In the genomic region with DNA sequence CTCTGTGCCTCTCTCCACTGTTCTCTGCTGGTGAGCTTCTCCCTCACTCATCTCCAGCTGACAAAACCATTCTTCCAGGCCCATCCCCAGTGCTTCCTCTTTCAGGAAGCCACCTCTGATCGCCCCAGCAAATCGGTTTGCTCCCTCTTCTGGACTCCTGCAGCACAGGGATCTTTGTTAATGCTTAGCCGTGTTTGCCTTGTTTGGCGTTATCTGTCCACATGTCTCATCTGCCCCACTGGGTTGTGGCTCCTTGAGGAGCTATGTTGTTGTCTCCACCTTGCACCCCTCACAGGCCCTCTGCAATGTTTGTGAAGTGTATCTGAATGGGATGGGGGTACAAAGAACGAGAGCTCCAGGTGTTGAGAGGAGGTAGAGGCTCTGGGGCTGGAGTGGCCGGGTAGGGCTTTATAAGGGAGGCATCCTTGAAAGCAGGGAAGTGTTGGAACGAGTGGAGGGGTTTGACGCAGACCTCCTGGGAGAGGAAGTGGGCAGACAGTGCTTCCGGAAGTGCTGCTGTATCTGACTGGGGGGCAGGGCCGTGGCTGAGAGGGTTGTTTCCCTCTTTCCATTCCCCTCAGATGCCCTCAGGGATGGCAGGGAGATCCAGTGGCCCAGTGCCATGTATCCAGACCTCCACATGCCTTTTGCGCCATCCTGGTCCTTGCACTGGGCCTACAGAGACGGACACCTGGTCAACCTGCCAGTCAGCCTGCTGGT, we compare ENCODE assay signal across 1 cellular context.
TF ChIP-seq lines count a peak whose summit lies in the region.

No MANE protein-coding gene starts in this region.

TF ChIP-seq in K562, 482 proteins besides CTCF, POLR2A, EP300 and RAD21 (continued from another document and continues in another):
- TF ChIP-seq, protein P1, sequence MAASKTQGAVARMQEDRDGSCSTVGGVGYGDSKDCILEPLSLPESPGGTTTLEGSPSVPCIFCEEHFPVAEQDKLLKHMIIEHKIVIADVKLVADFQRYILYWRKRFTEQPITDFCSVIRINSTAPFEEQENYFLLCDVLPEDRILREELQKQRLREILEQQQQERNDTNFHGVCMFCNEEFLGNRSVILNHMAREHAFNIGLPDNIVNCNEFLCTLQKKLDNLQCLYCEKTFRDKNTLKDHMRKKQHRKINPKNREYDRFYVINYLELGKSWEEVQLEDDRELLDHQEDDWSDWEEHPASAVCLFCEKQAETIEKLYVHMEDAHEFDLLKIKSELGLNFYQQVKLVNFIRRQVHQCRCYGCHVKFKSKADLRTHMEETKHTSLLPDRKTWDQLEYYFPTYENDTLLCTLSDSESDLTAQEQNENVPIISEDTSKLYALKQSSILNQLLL (CRISPR knock-in tag; IDR thresholded peaks at IDR 0.05; ENCODE audit: borderline replicate concordance): no peak
- no peak for TF ChIP-seq HIVEP1 (CRISPR knock-in tag; IDR thresholded peaks at IDR 0.05)
- TF ChIP-seq, protein P2, sequence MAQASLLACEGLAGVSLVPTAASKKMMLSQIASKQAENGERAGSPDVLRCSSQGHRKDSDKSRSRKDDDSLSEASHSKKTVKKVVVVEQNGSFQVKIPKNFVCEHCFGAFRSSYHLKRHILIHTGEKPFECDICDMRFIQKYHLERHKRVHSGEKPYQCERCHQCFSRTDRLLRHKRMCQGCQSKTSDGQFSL (CRISPR knock-in tag; IDR thresholded peaks at IDR 0.05): no peak
- TF ChIP-seq, protein P2 (tag; IDR thresholded peaks at IDR 0.05): no peak
- TF ChIP-seq, protein P3, sequence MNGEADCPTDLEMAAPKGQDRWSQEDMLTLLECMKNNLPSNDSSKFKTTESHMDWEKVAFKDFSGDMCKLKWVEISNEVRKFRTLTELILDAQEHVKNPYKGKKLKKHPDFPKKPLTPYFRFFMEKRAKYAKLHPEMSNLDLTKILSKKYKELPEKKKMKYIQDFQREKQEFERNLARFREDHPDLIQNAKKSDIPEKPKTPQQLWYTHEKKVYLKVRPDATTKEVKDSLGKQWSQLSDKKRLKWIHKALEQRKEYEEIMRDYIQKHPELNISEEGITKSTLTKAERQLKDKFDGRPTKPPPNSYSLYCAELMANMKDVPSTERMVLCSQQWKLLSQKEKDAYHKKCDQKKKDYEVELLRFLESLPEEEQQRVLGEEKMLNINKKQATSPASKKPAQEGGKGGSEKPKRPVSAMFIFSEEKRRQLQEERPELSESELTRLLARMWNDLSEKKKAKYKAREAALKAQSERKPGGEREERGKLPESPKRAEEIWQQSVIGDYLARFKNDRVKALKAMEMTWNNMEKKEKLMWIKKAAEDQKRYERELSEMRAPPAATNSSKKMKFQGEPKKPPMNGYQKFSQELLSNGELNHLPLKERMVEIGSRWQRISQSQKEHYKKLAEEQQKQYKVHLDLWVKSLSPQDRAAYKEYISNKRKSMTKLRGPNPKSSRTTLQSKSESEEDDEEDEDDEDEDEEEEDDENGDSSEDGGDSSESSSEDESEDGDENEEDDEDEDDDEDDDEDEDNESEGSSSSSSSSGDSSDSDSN (IDR thresholded peaks at IDR 0.05; ENCODE audit: borderline replicate concordance in 1 of 2, low read depth in 2 of 2, low read length in 2 of 2): 0 out of 4 replicates have a peak, but pooled peaks of 1 of the 2 experiments have one; percentile 37
- TF ChIP-seq CHD1 (IDR thresholded peaks at IDR 0.05; ENCODE audit: low read length): no peak
- TF ChIP-seq, protein P4, sequence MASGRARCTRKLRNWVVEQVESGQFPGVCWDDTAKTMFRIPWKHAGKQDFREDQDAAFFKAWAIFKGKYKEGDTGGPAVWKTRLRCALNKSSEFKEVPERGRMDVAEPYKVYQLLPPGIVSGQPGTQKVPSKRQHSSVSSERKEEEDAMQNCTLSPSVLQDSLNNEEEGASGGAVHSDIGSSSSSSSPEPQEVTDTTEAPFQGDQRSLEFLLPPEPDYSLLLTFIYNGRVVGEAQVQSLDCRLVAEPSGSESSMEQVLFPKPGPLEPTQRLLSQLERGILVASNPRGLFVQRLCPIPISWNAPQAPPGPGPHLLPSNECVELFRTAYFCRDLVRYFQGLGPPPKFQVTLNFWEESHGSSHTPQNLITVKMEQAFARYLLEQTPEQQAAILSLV (tag; IDR thresholded peaks at IDR 0.05): no peak
- TF ChIP-seq, protein P5, sequence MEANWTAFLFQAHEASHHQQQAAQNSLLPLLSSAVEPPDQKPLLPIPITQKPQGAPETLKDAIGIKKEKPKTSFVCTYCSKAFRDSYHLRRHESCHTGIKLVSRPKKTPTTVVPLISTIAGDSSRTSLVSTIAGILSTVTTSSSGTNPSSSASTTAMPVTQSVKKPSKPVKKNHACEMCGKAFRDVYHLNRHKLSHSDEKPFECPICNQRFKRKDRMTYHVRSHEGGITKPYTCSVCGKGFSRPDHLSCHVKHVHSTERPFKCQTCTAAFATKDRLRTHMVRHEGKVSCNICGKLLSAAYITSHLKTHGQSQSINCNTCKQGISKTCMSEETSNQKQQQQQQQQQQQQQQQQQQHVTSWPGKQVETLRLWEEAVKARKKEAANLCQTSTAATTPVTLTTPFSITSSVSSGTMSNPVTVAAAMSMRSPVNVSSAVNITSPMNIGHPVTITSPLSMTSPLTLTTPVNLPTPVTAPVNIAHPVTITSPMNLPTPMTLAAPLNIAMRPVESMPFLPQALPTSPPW (CRISPR knock-in tag; IDR thresholded peaks at IDR 0.05): peak; percentile 17; the same call in 1 of the 2 replicates
- TF ChIP-seq JUNB (CRISPR knock-in tag; conservative IDR thresholded peaks at IDR 0.05): no peak
- TF ChIP-seq NR3C1 (CRISPR knock-in tag; IDR thresholded peaks at IDR 0.05): no peak
- TF ChIP-seq PHF21A (IDR thresholded peaks at IDR 0.05; ENCODE audit: borderline replicate concordance, low read depth): no peak
- TF ChIP-seq DPF2 (IDR thresholded peaks at IDR 0.05): 0 out of 2 replicates have a peak, but pooled peaks have one; percentile 23
- no peak for TF ChIP-seq ZNF274 (IDR thresholded peaks at IDR 0.05; ENCODE audit: borderline replicate concordance, low read depth, low read length)
- no peak for TF ChIP-seq ZNF224 (CRISPR knock-in tag; IDR thresholded peaks at IDR 0.05)
- no peak for TF ChIP-seq ZSCAN32 (CRISPR knock-in tag; IDR thresholded peaks at IDR 0.05)
- TF ChIP-seq RBM14 (IDR thresholded peaks at IDR 0.05; ENCODE audit: borderline replicate concordance, insufficient read depth, low read depth, low read length): no peak
- no peak for TF ChIP-seq GTF2A2 (tag; IDR thresholded peaks at IDR 0.05)
- TF ChIP-seq ZBTB17 (CRISPR knock-in tag; IDR thresholded peaks at IDR 0.05): no peak
- TF ChIP-seq MYNN (IDR thresholded peaks at IDR 0.05): no peak
- no peak for TF ChIP-seq MYNN (CRISPR knock-in tag; IDR thresholded peaks at IDR 0.05)
- no peak for TF ChIP-seq LEF1 (IDR thresholded peaks at IDR 0.05)
- no peak for TF ChIP-seq ZFP30 (CRISPR knock-in tag; IDR thresholded peaks at IDR 0.05; ENCODE audit: borderline replicate concordance)
- TF ChIP-seq, protein P6, sequence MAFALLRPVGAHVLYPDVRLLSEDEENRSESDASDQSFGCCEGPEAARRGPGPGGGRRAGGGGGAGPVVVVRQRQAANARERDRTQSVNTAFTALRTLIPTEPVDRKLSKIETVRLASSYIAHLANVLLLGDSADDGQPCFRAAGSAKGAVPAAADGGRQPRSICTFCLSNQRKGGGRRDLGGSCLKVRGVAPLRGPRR (CRISPR knock-in tag; IDR thresholded peaks at IDR 0.05): no peak
- no peak for TF ChIP-seq ZNF124 (CRISPR knock-in tag; IDR thresholded peaks at IDR 0.05)
- TF ChIP-seq SNIP1 (IDR thresholded peaks at IDR 0.05; ENCODE audit: low read depth): no peak
- no peak for TF ChIP-seq ZNF695 (CRISPR knock-in tag; IDR thresholded peaks at IDR 0.05)
- TF ChIP-seq, protein P7, sequence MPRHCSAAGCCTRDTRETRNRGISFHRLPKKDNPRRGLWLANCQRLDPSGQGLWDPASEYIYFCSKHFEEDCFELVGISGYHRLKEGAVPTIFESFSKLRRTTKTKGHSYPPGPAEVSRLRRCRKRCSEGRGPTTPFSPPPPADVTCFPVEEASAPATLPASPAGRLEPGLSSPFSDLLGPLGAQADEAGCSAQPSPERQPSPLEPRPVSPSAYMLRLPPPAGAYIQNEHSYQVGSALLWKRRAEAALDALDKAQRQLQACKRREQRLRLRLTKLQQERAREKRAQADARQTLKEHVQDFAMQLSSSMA (CRISPR knock-in tag; IDR thresholded peaks at IDR 0.05): no peak
- no peak for TF ChIP-seq U2AF2 (optimal IDR thresholded peaks at IDR 0.05; ENCODE audit: low read depth, low read length)
- no peak for TF ChIP-seq ZNF561 (CRISPR knock-in tag; conservative IDR thresholded peaks at IDR 0.05)
- peak; percentile 36; the same call in 1 of the 2 replicates for TF ChIP-seq BCOR (IDR thresholded peaks at IDR 0.05)
- TF ChIP-seq, protein P8, sequence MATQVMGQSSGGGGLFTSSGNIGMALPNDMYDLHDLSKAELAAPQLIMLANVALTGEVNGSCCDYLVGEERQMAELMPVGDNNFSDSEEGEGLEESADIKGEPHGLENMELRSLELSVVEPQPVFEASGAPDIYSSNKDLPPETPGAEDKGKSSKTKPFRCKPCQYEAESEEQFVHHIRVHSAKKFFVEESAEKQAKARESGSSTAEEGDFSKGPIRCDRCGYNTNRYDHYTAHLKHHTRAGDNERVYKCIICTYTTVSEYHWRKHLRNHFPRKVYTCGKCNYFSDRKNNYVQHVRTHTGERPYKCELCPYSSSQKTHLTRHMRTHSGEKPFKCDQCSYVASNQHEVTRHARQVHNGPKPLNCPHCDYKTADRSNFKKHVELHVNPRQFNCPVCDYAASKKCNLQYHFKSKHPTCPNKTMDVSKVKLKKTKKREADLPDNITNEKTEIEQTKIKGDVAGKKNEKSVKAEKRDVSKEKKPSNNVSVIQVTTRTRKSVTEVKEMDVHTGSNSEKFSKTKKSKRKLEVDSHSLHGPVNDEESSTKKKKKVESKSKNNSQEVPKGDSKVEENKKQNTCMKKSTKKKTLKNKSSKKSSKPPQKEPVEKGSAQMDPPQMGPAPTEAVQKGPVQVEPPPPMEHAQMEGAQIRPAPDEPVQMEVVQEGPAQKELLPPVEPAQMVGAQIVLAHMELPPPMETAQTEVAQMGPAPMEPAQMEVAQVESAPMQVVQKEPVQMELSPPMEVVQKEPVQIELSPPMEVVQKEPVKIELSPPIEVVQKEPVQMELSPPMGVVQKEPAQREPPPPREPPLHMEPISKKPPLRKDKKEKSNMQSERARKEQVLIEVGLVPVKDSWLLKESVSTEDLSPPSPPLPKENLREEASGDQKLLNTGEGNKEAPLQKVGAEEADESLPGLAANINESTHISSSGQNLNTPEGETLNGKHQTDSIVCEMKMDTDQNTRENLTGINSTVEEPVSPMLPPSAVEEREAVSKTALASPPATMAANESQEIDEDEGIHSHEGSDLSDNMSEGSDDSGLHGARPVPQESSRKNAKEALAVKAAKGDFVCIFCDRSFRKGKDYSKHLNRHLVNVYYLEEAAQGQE (CRISPR knock-in tag; IDR thresholded peaks at IDR 0.05; ENCODE audit: low read depth): no peak
- TF ChIP-seq SIX5 (IDR thresholded peaks at IDR 0.05; ENCODE audit: borderline replicate concordance in 1 of 2, insufficient read depth in 1 of 2, low read depth in 1 of 2, low read length in 2 of 2): no peak
- TF ChIP-seq RB1 (IDR thresholded peaks at IDR 0.05; ENCODE audit: low read depth): 0 out of 2 replicates have a peak, but pooled peaks have one; percentile 28
- TF ChIP-seq, protein P9, sequence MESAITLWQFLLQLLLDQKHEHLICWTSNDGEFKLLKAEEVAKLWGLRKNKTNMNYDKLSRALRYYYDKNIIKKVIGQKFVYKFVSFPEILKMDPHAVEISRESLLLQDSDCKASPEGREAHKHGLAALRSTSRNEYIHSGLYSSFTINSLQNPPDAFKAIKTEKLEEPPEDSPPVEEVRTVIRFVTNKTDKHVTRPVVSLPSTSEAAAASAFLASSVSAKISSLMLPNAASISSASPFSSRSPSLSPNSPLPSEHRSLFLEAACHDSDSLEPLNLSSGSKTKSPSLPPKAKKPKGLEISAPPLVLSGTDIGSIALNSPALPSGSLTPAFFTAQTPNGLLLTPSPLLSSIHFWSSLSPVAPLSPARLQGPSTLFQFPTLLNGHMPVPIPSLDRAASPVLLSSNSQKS (CRISPR knock-in tag; IDR thresholded peaks at IDR 0.05): no peak
- TF ChIP-seq SMC3 (conservative IDR thresholded peaks at IDR 0.05; ENCODE audit: insufficient read depth, low read depth, low read length): 0 out of 2 replicates have a peak, but pooled peaks have one; percentile 19
- no peak for TF ChIP-seq FOS (IDR thresholded peaks at IDR 0.05; ENCODE audit: extremely low read depth, insufficient read length)
- no peak for TF ChIP-seq ZNF140 (CRISPR knock-in tag; IDR thresholded peaks at IDR 0.05)
- no peak for TF ChIP-seq NELFE (IDR thresholded peaks at IDR 0.05; ENCODE audit: insufficient read depth, insufficient read length)
- TF ChIP-seq, protein P10, sequence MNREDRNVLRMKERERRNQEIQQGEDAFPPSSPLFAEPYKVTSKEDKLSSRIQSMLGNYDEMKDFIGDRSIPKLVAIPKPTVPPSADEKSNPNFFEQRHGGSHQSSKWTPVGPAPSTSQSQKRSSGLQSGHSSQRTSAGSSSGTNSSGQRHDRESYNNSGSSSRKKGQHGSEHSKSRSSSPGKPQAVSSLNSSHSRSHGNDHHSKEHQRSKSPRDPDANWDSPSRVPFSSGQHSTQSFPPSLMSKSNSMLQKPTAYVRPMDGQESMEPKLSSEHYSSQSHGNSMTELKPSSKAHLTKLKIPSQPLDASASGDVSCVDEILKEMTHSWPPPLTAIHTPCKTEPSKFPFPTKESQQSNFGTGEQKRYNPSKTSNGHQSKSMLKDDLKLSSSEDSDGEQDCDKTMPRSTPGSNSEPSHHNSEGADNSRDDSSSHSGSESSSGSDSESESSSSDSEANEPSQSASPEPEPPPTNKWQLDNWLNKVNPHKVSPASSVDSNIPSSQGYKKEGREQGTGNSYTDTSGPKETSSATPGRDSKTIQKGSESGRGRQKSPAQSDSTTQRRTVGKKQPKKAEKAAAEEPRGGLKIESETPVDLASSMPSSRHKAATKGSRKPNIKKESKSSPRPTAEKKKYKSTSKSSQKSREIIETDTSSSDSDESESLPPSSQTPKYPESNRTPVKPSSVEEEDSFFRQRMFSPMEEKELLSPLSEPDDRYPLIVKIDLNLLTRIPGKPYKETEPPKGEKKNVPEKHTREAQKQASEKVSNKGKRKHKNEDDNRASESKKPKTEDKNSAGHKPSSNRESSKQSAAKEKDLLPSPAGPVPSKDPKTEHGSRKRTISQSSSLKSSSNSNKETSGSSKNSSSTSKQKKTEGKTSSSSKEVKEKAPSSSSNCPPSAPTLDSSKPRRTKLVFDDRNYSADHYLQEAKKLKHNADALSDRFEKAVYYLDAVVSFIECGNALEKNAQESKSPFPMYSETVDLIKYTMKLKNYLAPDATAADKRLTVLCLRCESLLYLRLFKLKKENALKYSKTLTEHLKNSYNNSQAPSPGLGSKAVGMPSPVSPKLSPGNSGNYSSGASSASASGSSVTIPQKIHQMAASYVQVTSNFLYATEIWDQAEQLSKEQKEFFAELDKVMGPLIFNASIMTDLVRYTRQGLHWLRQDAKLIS (CRISPR knock-in tag; IDR thresholded peaks at IDR 0.05): no peak; the same call in 1 of the 2 replicates
- TF ChIP-seq ZFX (CRISPR knock-in tag; IDR thresholded peaks at IDR 0.05): no peak
- no peak for TF ChIP-seq KLF16 (IDR thresholded peaks at IDR 0.05)
